In the genomic region with DNA sequence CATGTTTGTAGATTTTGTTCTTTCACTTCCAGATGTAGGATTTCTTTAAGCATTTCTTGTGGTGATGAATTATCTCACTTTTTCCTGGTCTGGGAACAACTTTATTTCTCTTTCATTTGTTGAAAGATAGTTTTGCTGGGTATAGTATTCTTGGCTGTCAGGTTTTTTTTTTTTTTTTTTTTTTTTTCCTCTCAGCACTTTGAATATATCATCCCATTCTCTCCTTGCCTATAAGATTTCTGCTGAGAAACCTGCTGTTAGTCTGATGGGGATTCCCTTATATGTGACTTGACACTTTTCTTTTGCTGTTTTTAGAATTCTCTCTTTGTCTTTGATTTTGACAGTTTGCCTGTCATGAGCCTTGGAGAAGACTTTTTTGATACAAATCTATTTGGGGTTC, we compare ENCODE assay signal across 23 cellular contexts. TPM values are rescaled to one million over a fixed set of nuclear protein-coding genes. Genes with fewer than 3 reads are reported as not detected.
"Had no signal": no experiment of that assay in that cellular context is flagged by ENCODE, and none has a peak within 500 bp of the region (broad histone marks: within the 10 kb centered on the region; RNA-seq: fewer than 3 reads in every experiment).

No MANE protein-coding gene starts in this region.

- H3K4me2 ChIP-seq: SK-N-SH had no signal

- H3K4me3 ChIP-seq: MG63 had no signal

- H3K27me3 ChIP-seq: MG63 had no signal

- H3K27ac ChIP-seq: RWPE1 had no signal

- FAIRE-seq: HTR-8/SVneo had no signal

- ATAC-seq: Panc1, PC-3 had no signal

- H3K36me3 ChIP-seq: MG63 had no signal

- H3K9ac ChIP-seq: SK-N-SH had no signal

- DNase-seq: KG1, MG63, NCI-H1092, NCI-H1105 treated with DMSO at 0.1 percent for 48 hours, NCI-H1436, NCI-H187, NCI-H2029, NCI-H2081 treated with DMSO at 0.1 percent for 48 hours, NCI-H2171, NCI-H226, NCI-H446, NCI-H510A, NCI-H524 treated with DMSO at 0.1 percent for 48 hours, NCI-H69, NCI-H774, PC-3, SHP77, SK-N-SH, SW 1271 had no signal

RNA-seq across cellular contexts. Expression of a gene that starts 30.5 kb away (rescaled TPM):
- total RNA-seq: SK-MEL-5 had no signal
